Comparison of ENCODE assay signal across 9 cellular contexts in genomic region chr1:197327776-197328364, GRCh38. TPM values are rescaled to one million over a fixed set of nuclear protein-coding genes. Genes with fewer than 3 reads are reported as not detected.
DNase-seq lines count a peak whose midpoint lies in the region; ATAC-seq, FAIRE-seq and TF ChIP-seq lines count a peak whose summit lies in the region.
"Had no signal": no experiment of that assay in that cellular context is flagged by ENCODE, and none has a peak within 500 bp of the region (broad histone marks: within the 10 kb centered on the region; RNA-seq: fewer than 3 reads in every experiment).

No MANE protein-coding gene starts in this region.

- intact Hi-C loops in CD4-positive, alpha-beta T cell (cut with DNase I, micrococcal nuclease) = loop anchor here (5.0 to 10.0 kb wide), 3 partner anchors 194 to 1137 kb away; no protein-coding TSS in a partner anchor

- H3K4me1 ChIP-seq in HEK293 (ENCODE audit: control insufficient read depth, insufficient read depth, low read length) (no peaks in the 10 kb centered on the region), liver (ENCODE audit: control insufficient read depth in 4 of 4, insufficient read depth in 4 of 4, low read length in 3 of 4) (no peaks in the 10 kb centered on the region)

- H3K27me3 ChIP-seq in CD4-positive, alpha-beta T cell (ENCODE audit: control insufficient read depth, insufficient read depth, low read length) = no peaks in the 10 kb centered on the region
- H3K27me3 ChIP-seq in liver (ENCODE audit: control insufficient read depth in 4 of 4, insufficient read depth in 4 of 4, low read length in 3 of 4) = no peaks in the 10 kb centered on the region

- no peaks in the 10 kb centered on the region for H3K36me3 Mint-ChIP-seq in CD4-positive, alpha-beta T cell (ENCODE audit: low read depth)
- H3K36me3 Mint-ChIP-seq: activated naive CD4-positive, alpha-beta T cell treated with anti-CD3 and anti-CD28 coated beads, Interleukin-2, amount 50 U/mL, for 24 hours had no signal

- H3K9me3 ChIP-seq in CD4-positive, alpha-beta T cell (ENCODE audit: control insufficient read depth, low read length) = no peaks in the 10 kb centered on the region
- no peaks in the 10 kb centered on the region for H3K9me3 ChIP-seq in HEK293 (ENCODE audit: control insufficient read depth, insufficient read depth, low read depth, low read length)
- H3K9me3 ChIP-seq in liver (ENCODE audit: control insufficient read depth in 4 of 4, low read length in 3 of 4) = no peaks in the 10 kb centered on the region

- H3K4me3 Mint-ChIP-seq in CD4-positive, alpha-beta T cell = no peak overlapping the region
- H3K4me3 Mint-ChIP-seq: activated naive CD4-positive, alpha-beta T cell treated with anti-CD3 and anti-CD28 coated beads, Interleukin-2, amount 50 U/mL, for 24 hours had no signal

- FAIRE-seq in TTC549 (lab: Jason Lieb, UNC) (peak; percentile 96), GM19239 (lab: Jason Lieb, UNC) (no peak)

- no peak overlapping the region for H3K4me3 ChIP-seq in HEK293 (ENCODE audit: low read depth, low read length)
- no peak overlapping the region for H3K4me3 ChIP-seq in liver (ENCODE audit: low read depth in 1 of 3, low read length in 3 of 3)

- DNase-seq in CD4-positive, alpha-beta T cell = no peak
- DNase-seq in stimulated activated naive CD4-positive, alpha-beta T cell treated with Interleukin-2 at 50 U/mL for 16 hours (lab: John Stamatoyannopoulos, UW) = no peak
- no peak for DNase-seq in stimulated activated CD8-positive, alpha-beta memory T cell treated with anti-CD3 and anti-CD28 coated beads, Interleukin-4, amount 100 ng/mL, for 48 hours
- DNase-seq in GM19239 (ENCODE audit: insufficient read length, low spot score) = no peak

- no peak overlapping the region for H3K9ac ChIP-seq in liver (ENCODE audit: low read depth in 1 of 2, low read length in 2 of 2)

- no peaks in the 10 kb centered on the region for H3K36me3 ChIP-seq in HEK293 (ENCODE audit: control insufficient read depth in 2 of 2, insufficient read depth in 1 of 2, low read length in 2 of 2)
- H3K36me3 ChIP-seq in liver (ENCODE audit: control insufficient read depth in 4 of 4, insufficient read depth in 3 of 4, low read depth in 1 of 4, low read length in 3 of 4) = no peaks in the 10 kb centered on the region

- no peaks in the 10 kb centered on the region for H3K27me3 Mint-ChIP-seq in CD4-positive, alpha-beta T cell
- H3K27me3 Mint-ChIP-seq: activated naive CD4-positive, alpha-beta T cell treated with anti-CD3 and anti-CD28 coated beads, Interleukin-2, amount 50 U/mL, for 24 hours had no signal

- H3K27ac Mint-ChIP-seq in CD4-positive, alpha-beta T cell = no peak overlapping the region

- peak; percentile 69 for TF ChIP-seq CTCF in CD4-positive, alpha-beta T cell (IDR thresholded peaks at IDR 0.05)
- TF ChIP-seq CTCF in HEK293 (tag by site-specific recombination; IDR thresholded peaks at IDR 0.05) (0 out of 2 replicates have a peak, but pooled peaks have one; percentile 26), liver (IDR thresholded peaks at IDR 0.05; ENCODE audit: low read depth, low read length, missing input control) (peak; percentile 46)

- POLR2A ChIA-PET in CD4-positive, alpha-beta T cell (lab: Charles Lee) = no interaction called here
- POLR2A ChIA-PET in HEK293 (lab: Yijun Ruan, JAX) = no interaction called here

- no peaks in the 10 kb centered on the region for H3K9me3 Mint-ChIP-seq in CD4-positive, alpha-beta T cell
- H3K9me3 Mint-ChIP-seq: activated naive CD4-positive, alpha-beta T cell treated with anti-CD3 and anti-CD28 coated beads, Interleukin-2, amount 50 U/mL, for 24 hours had no signal

- no peaks in the 10 kb centered on the region for H3K4me1 Mint-ChIP-seq in CD4-positive, alpha-beta T cell (ENCODE audit: low read depth)
- H3K4me1 Mint-ChIP-seq: activated naive CD4-positive, alpha-beta T cell treated with anti-CD3 and anti-CD28 coated beads, Interleukin-2, amount 50 U/mL, for 24 hours had no signal

- no peak for ATAC-seq in CD4-positive, alpha-beta T cell (ENCODE audit: poor library complexity)
- no peak for ATAC-seq in HG03175 (IDR thresholded peaks at IDR 0.05; ENCODE audit: unreplicated experiment)

- CTCF ChIA-PET in CD4-positive, alpha-beta T cell (lab: Charles Lee) = no interaction called here
- CTCF ChIA-PET in HEK293 (lab: Yijun Ruan, JAX) = interaction anchor here (0.6 to 2.6 kb wide), 15 partner anchors 12 to 272 kb away, joined by 3 to 18 read pairs (median 3); partner anchors contain the start of gene CRB1

- peak; percentile 64 to 71 for TF ChIP-seq RAD21 in liver (IDR thresholded peaks at IDR 0.05)

- 14% methylated on average over 2 of the region's 2 CpGs for WGBS in liver

- H3K27ac ChIP-seq in CD4-positive, alpha-beta T cell (ENCODE audit: low read depth, low read length) = no peak overlapping the region
- H3K27ac ChIP-seq in HEK293 (ENCODE audit: extremely low read depth, low read depth, low read length) (no peak overlapping the region), liver (ENCODE audit: low read depth in 1 of 2, low read length in 2 of 2) (no peak overlapping the region)

TF ChIP-seq in HEK293, 187 proteins besides CTCF, POLR2A, EP300 and RAD21:
- peak; percentile 77 for TF ChIP-seq ZNF654 (tag by site-specific recombination; IDR thresholded peaks at IDR 0.05; ENCODE audit: low read depth)
- no peak for TF ChIP-seq ZNF639 (tag by site-specific recombination; IDR thresholded peaks at IDR 0.05)
- no peak for TF ChIP-seq FEZF1 (tag by site-specific recombination; IDR thresholded peaks at IDR 0.05)
- TF ChIP-seq PRDM1 (tag by site-specific recombination; IDR thresholded peaks at IDR 0.05) = 0 out of 2 replicates have a peak, but pooled peaks have one; percentile 21
TF ChIP-seq in HEK293: peak in this region for 2.

TF ChIP-seq in liver, 16 proteins besides CTCF, POLR2A, EP300 and RAD21:
- TF ChIP-seq HNF4G (IDR thresholded peaks at IDR 0.05) (no peak), FOXA1 (IDR thresholded peaks at IDR 0.05) (no peak), HNF4A (conservative IDR thresholded peaks at IDR 0.05) (no peak), ZBTB33 (IDR thresholded peaks at IDR 0.05) (no peak), ATF3 (IDR thresholded peaks at IDR 0.05) (no peak), TAF1 (conservative IDR thresholded peaks at IDR 0.05) (no peak), JUND (IDR thresholded peaks at IDR 0.05) (no peak), FOXA2 (IDR thresholded peaks at IDR 0.05) (no peak), MAX (IDR thresholded peaks at IDR 0.05) (no peak), RXRA (IDR thresholded peaks at IDR 0.05) (no peak), EGR1 (IDR thresholded peaks at IDR 0.05; ENCODE audit: low read depth in 2 of 2) (no peak), SP1 (IDR thresholded peaks at IDR 0.05) (no peak), GABPA (IDR thresholded peaks at IDR 0.05 in 1 of 2, conservative IDR thresholded peaks at IDR 0.05 in 1 of 2) (no peak), REST (IDR thresholded peaks at IDR 0.05) (no peak), YY1 (IDR thresholded peaks at IDR 0.05) (no peak)

RNA-seq across cellular contexts. Expression of gene CRB1, which starts 59.8 kb away (rescaled TPM):
- total RNA-seq in CD4-positive, alpha-beta T cell = under 1 TPM; 0.17 to 0.25 TPM
- total RNA-seq in liver = 1 to 10 TPM in 1 of 2 donors, not detected in 1; 5.1 TPM
- not detected for polyA plus RNA-seq in liver
